Comparison of ENCODE assay signal across 1 cellular context in the genomic region with DNA sequence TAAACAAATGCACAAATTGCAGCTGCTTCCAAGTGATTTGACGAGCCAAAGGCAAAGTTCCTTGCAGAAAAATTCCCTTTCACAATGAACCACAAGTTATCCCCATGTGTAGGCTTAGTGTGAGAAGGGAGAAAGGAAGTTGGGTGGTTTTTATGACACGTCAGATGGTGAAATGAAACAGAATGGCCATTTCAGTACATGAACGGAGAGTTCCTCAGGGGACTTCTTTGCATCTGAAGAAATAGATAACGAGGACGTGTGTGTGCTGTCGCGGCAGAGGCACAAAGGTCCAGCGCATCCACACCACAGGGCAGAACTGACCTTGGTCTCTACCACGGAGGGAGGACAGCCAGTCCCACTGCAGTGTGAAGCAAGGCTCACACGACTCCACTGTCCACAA.
TF ChIP-seq lines count a peak whose summit lies in the region.

No MANE protein-coding gene starts in this region.

TF ChIP-seq in GM12878, 131 proteins besides CTCF, POLR2A, EP300 and RAD21 (continued from another document and continues in another):
- TF ChIP-seq ZNF687 (IDR thresholded peaks at IDR 0.05) (peak; percentile 20; the same call in 1 of the 2 replicates), RB1 (IDR thresholded peaks at IDR 0.05; ENCODE audit: borderline replicate concordance) (no peak), CREM (IDR thresholded peaks at IDR 0.05; ENCODE audit: low read depth) (no peak; the same call in 1 of the 2 replicates), ZBTB11 (CRISPR knock-in tag; IDR thresholded peaks at IDR 0.05) (no peak), MXI1 (IDR thresholded peaks at IDR 0.05; ENCODE audit: low read depth, low read length) (no peak), BHLHE40 (IDR thresholded peaks at IDR 0.05; ENCODE audit: borderline replicate concordance in 1 of 2, low read depth in 2 of 2, low read length in 1 of 2) (peak in 1 of 2 experiments; percentile 30; a peak in 2 of 4 replicates), POU2F2 (IDR thresholded peaks at IDR 0.05; ENCODE audit: borderline replicate concordance, low read depth, low read length) (no peak), NFXL1 (IDR thresholded peaks at IDR 0.05; ENCODE audit: borderline replicate concordance) (no peak), FOXM1 (IDR thresholded peaks at IDR 0.05; ENCODE audit: low read depth, low read length) (0 out of 2 replicates have a peak, but pooled peaks have one; percentile 36), JUNB (IDR thresholded peaks at IDR 0.05) (peak; percentile 41), ZZZ3 (IDR thresholded peaks at IDR 0.05; ENCODE audit: control insufficient read depth, insufficient read length, low read depth) (no peak), CREB1 (IDR thresholded peaks at IDR 0.05; ENCODE audit: low read depth) (no peak), NRF1 (conservative IDR thresholded peaks at IDR 0.05; ENCODE audit: low read depth, low read length) (no peak), BRCA1 (IDR thresholded peaks at IDR 0.05; ENCODE audit: low read depth, low read length) (no peak), STAT1 (conservative IDR thresholded peaks at IDR 0.05) (no peak), ZSCAN29 (IDR thresholded peaks at IDR 0.05) (no peak), HDAC2 (IDR thresholded peaks at IDR 0.05) (no peak), WRNIP1 (IDR thresholded peaks at IDR 0.05; ENCODE audit: borderline replicate concordance, low read depth, low read length) (no peak), POLR2AphosphoS5 (IDR thresholded peaks at IDR 0.05; ENCODE audit: low read length) (no peak), SRF (IDR thresholded peaks at IDR 0.05; ENCODE audit: low read depth in 2 of 2, low read length in 2 of 2) (no peak), PML (IDR thresholded peaks at IDR 0.05; ENCODE audit: low read length) (no peak), TCF12 (IDR thresholded peaks at IDR 0.05; ENCODE audit: low read depth, low read length) (0 out of 2 replicates have a peak, but pooled peaks have one; percentile 25), TBL1XR1 (IDR thresholded peaks at IDR 0.05; ENCODE audit: low read depth, low read length) (no peak), ASH2L (IDR thresholded peaks at IDR 0.05; ENCODE audit: borderline replicate concordance, low read depth) (no peak), BACH1 (IDR thresholded peaks at IDR 0.05; ENCODE audit: borderline replicate concordance) (no peak), RUNX3 (IDR thresholded peaks at IDR 0.05; ENCODE audit: low read length) (peak; percentile 74), RAD51 (IDR thresholded peaks at IDR 0.05) (no peak), TCF3 (IDR thresholded peaks at IDR 0.05; ENCODE audit: borderline replicate concordance, insufficient read depth, low read depth, low read length) (no peak), YBX1 (IDR thresholded peaks at IDR 0.05) (no peak), ATF2 (IDR thresholded peaks at IDR 0.05; ENCODE audit: low read length) (peak; percentile 40; the same call in 1 of the 2 replicates), SMAD1 (IDR thresholded peaks at IDR 0.05; ENCODE audit: low read depth, partially characterized antibody) (no peak), RELA (IDR thresholded peaks at IDR 0.05; ENCODE audit: borderline replicate concordance, partially characterized antibody) (no peak), SMARCA5 (IDR thresholded peaks at IDR 0.05) (no peak), NR2C2 (IDR thresholded peaks at IDR 0.05; ENCODE audit: borderline replicate concordance, control insufficient read depth, insufficient read length, low read depth) (no peak), DPF2 (IDR thresholded peaks at IDR 0.05) (peak; percentile 69; the same call in 1 of the 2 replicates), MEF2B (IDR thresholded peaks at IDR 0.05; ENCODE audit: partially characterized antibody, poor library complexity, severe bottlenecking) (peak; percentile 78), SREBF2 (IDR thresholded peaks at IDR 0.05; ENCODE audit: low read length) (no peak), KAT2A (conservative IDR thresholded peaks at IDR 0.05; ENCODE audit: control insufficient read depth, low read depth, low read length) (no peak), HCFC1 (IDR thresholded peaks at IDR 0.05; ENCODE audit: low read length) (no peak), MAX (IDR thresholded peaks at IDR 0.05; ENCODE audit: low read depth, low read length) (no peak)
- TF ChIP-seq, protein P1, sequence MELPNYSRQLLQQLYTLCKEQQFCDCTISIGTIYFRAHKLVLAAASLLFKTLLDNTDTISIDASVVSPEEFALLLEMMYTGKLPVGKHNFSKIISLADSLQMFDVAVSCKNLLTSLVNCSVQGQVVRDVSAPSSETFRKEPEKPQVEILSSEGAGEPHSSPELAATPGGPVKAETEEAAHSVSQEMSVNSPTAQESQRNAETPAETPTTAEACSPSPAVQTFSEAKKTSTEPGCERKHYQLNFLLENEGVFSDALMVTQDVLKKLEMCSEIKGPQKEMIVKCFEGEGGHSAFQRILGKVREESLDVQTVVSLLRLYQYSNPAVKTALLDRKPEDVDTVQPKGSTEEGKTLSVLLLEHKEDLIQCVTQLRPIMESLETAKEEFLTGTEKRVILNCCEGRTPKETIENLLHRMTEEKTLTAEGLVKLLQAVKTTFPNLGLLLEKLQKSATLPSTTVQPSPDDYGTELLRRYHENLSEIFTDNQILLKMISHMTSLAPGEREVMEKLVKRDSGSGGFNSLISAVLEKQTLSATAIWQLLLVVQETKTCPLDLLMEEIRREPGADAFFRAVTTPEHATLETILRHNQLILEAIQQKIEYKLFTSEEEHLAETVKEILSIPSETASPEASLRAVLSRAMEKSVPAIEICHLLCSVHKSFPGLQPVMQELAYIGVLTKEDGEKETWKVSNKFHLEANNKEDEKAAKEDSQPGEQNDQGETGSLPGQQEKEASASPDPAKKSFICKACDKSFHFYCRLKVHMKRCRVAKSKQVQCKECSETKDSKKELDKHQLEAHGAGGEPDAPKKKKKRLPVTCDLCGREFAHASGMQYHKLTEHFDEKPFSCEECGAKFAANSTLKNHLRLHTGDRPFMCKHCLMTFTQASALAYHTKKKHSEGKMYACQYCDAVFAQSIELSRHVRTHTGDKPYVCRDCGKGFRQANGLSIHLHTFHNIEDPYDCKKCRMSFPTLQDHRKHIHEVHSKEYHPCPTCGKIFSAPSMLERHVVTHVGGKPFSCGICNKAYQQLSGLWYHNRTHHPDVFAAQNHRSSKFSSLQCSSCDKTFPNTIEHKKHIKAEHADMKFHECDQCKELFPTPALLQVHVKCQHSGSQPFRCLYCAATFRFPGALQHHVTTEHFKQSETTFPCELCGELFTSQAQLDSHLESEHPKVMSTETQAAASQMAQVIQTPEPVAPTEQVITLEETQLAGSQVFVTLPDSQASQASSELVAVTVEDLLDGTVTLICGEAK (IDR thresholded peaks at IDR 0.05; ENCODE audit: borderline replicate concordance), result no peak
- TF ChIP-seq, protein P2, sequence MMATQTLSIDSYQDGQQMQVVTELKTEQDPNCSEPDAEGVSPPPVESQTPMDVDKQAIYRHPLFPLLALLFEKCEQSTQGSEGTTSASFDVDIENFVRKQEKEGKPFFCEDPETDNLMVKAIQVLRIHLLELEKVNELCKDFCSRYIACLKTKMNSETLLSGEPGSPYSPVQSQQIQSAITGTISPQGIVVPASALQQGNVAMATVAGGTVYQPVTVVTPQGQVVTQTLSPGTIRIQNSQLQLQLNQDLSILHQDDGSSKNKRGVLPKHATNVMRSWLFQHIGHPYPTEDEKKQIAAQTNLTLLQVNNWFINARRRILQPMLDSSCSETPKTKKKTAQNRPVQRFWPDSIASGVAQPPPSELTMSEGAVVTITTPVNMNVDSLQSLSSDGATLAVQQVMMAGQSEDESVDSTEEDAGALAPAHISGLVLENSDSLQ (IDR thresholded peaks at IDR 0.05), result no peak
- TF ChIP-seq, protein P3, sequence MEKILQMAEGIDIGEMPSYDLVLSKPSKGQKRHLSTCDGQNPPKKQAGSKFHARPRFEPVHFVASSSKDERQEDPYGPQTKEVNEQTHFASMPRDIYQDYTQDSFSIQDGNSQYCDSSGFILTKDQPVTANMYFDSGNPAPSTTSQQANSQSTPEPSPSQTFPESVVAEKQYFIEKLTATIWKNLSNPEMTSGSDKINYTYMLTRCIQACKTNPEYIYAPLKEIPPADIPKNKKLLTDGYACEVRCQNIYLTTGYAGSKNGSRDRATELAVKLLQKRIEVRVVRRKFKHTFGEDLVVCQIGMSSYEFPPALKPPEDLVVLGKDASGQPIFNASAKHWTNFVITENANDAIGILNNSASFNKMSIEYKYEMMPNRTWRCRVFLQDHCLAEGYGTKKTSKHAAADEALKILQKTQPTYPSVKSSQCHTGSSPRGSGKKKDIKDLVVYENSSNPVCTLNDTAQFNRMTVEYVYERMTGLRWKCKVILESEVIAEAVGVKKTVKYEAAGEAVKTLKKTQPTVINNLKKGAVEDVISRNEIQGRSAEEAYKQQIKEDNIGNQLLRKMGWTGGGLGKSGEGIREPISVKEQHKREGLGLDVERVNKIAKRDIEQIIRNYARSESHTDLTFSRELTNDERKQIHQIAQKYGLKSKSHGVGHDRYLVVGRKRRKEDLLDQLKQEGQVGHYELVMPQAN (conservative IDR thresholded peaks at IDR 0.05), result no peak
- TF ChIP-seq, protein P4, sequence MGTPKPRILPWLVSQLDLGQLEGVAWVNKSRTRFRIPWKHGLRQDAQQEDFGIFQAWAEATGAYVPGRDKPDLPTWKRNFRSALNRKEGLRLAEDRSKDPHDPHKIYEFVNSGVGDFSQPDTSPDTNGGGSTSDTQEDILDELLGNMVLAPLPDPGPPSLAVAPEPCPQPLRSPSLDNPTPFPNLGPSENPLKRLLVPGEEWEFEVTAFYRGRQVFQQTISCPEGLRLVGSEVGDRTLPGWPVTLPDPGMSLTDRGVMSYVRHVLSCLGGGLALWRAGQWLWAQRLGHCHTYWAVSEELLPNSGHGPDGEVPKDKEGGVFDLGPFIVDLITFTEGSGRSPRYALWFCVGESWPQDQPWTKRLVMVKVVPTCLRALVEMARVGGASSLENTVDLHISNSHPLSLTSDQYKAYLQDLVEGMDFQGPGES (IDR thresholded peaks at IDR 0.05), result no peak
